ENCODE assay signal across 1 cellular context in genomic region chr1:67748147-67748546, GRCh38.
TF ChIP-seq lines count a peak whose summit lies in the region.

No MANE protein-coding gene starts in this region.

TF ChIP-seq in HCT116, 20 proteins besides CTCF, POLR2A, EP300 and RAD21 (continued from another document):
- TF ChIP-seq ZBTB33 (IDR thresholded peaks at IDR 0.05; ENCODE audit: extremely low read depth, insufficient replicate concordance, low read length) (no peak), FOSL1 (IDR thresholded peaks at IDR 0.05; ENCODE audit: low read depth) (no peak), MAX (IDR thresholded peaks at IDR 0.05) (no peak), JUND (IDR thresholded peaks at IDR 0.05) (no peak), ZNF274 (IDR thresholded peaks at IDR 0.05; ENCODE audit: low read depth, low read length) (no peak), CEBPB (IDR thresholded peaks at IDR 0.05; ENCODE audit: low read depth) (no peak), CBX3 (IDR thresholded peaks at IDR 0.05; ENCODE audit: low read depth) (no peak), ELF1 (IDR thresholded peaks at IDR 0.05; ENCODE audit: borderline replicate concordance, low read depth) (no peak), ATF3 (IDR thresholded peaks at IDR 0.05) (no peak), TCF7L2 (IDR thresholded peaks at IDR 0.05; ENCODE audit: borderline replicate concordance, extremely low read depth, insufficient read depth, insufficient read length) (no peak), SP1 (IDR thresholded peaks at IDR 0.05; ENCODE audit: low read depth) (no peak), SRF (IDR thresholded peaks at IDR 0.05; ENCODE audit: low read depth) (no peak), ZFX (IDR thresholded peaks at IDR 0.05) (no peak)
- TF ChIP-seq, protein P1, sequence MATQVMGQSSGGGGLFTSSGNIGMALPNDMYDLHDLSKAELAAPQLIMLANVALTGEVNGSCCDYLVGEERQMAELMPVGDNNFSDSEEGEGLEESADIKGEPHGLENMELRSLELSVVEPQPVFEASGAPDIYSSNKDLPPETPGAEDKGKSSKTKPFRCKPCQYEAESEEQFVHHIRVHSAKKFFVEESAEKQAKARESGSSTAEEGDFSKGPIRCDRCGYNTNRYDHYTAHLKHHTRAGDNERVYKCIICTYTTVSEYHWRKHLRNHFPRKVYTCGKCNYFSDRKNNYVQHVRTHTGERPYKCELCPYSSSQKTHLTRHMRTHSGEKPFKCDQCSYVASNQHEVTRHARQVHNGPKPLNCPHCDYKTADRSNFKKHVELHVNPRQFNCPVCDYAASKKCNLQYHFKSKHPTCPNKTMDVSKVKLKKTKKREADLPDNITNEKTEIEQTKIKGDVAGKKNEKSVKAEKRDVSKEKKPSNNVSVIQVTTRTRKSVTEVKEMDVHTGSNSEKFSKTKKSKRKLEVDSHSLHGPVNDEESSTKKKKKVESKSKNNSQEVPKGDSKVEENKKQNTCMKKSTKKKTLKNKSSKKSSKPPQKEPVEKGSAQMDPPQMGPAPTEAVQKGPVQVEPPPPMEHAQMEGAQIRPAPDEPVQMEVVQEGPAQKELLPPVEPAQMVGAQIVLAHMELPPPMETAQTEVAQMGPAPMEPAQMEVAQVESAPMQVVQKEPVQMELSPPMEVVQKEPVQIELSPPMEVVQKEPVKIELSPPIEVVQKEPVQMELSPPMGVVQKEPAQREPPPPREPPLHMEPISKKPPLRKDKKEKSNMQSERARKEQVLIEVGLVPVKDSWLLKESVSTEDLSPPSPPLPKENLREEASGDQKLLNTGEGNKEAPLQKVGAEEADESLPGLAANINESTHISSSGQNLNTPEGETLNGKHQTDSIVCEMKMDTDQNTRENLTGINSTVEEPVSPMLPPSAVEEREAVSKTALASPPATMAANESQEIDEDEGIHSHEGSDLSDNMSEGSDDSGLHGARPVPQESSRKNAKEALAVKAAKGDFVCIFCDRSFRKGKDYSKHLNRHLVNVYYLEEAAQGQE (IDR thresholded peaks at IDR 0.05; ENCODE audit: low read depth): no peak
